ENCODE assay signal across 35 cellular contexts in genomic region chr19:35416331-35416730, GRCh38. TPM values are rescaled to one million over a fixed set of nuclear protein-coding genes. Genes with fewer than 3 reads are reported as not detected.
"Had no signal": no experiment of that assay in that cellular context is flagged by ENCODE, and none has a peak within 500 bp of the region (broad histone marks: within the 10 kb centered on the region; RNA-seq: fewer than 3 reads in every experiment).

No MANE protein-coding gene starts in this region.

- DNase-seq: Karpas-422, MM.1S, MV-4-11, NCI-H1092, NCI-H1105, NCI-H1417 treated with DMSO at 0.1 percent for 48 hours, NCI-H1436 treated with DMSO at 0.1 percent for 48 hours, NCI-H1694 treated with DMSO at 0.1 percent for 48 hours, NCI-H187 treated with DMSO at 0.1 percent for 48 hours, NCI-H2029, NCI-H2081, NCI-H2171 treated with DMSO at 0.1 percent for 48 hours, NCI-H2227 treated with DMSO at 0.1 percent for 48 hours, NCI-H345, NCI-H446, NCI-H510A treated with DMSO at 0.1 percent for 48 hours, NCI-H524 treated with DMSO at 0.1 percent for 48 hours, NCI-H526 treated with DMSO at 0.1 percent for 48 hours, NCI-H774, PC-9, SHP77, SIG-M5, SJCRH30, T-cell had no signal

- H3K36me3 ChIP-seq: SJCRH30 had no signal

- H3K4me3 ChIP-seq: PC-9, SJCRH30, SK-N-MC had no signal

- H3K4me1 ChIP-seq: SJCRH30 had no signal

- H3K27ac ChIP-seq: PC-9, RWPE1, SJCRH30, SK-N-MC had no signal

- H3K9me3 ChIP-seq: SJCRH30 had no signal

- ATAC-seq: Panc1, Right ventricle myocardium inferior, SK-N-SH treated with all-trans-retinoic acid at 6 μM for 48 hours, T-cell had no signal

RNA-seq across cellular contexts. Expression of gene FFAR2, which starts 31.7 kb away (rescaled TPM):
- total RNA-seq: LHCN-M2, MCF 10A, NCI-H460, OCI-LY7, PC-9, RPMI7951, SJCRH30, T-cell had no signal

RNA-seq across cellular contexts. Expression of gene GPR42, which starts 45.5 kb away (rescaled TPM):
- total RNA-seq: LHCN-M2, MCF 10A, NCI-H460, PC-9, Right ventricle myocardium inferior, RPMI7951, SJCRH30, SK-MEL-5, T-cell had no signal

RNA-seq across cellular contexts. Expression of gene FFAR3, which starts 58.1 kb away (rescaled TPM):
- total RNA-seq: LHCN-M2, MCF 10A, NCI-H460, PC-9, RPMI7951, SJCRH30, SK-MEL-5 had no signal
